In the genomic region with DNA sequence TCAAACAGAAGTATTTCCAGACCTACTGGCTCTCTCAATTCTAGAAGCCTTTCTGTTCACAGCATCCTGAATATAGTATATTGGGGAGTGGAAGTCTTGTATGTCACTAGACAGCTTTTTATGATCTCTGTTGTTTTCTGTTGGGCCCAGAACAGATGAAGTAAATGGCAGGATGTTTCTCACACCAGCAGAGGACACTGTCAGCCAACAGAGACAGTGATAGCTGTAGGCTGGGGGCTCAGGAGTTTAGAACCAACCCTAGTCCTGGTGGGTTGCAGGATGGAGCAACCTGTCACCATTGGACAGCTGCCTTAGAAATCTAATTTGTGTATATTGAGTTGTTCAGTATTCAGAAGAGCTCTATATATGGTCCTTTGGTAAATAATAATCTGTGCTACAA, we compare ENCODE assay signal across 30 cellular contexts. TPM values are rescaled to one million over a fixed set of nuclear protein-coding genes. Genes with fewer than 3 reads are reported as not detected.
DNase-seq lines count a peak whose midpoint lies in the region; FAIRE-seq and TF ChIP-seq lines count a peak whose summit lies in the region.
"Had no signal": no experiment of that assay in that cellular context is flagged by ENCODE, and none has a peak within 500 bp of the region (broad histone marks: within the 10 kb centered on the region; RNA-seq: fewer than 3 reads in every experiment).

No MANE protein-coding gene starts in this region.

- dilution Hi-C loops in endothelial cell of umbilical vein (cut with MboI; ENCODE audit: extremely low pct_ligation_motif_present, low sequenced_read_pairs): no loop called here

- in situ Hi-C loops in SK-MEL-5 (cut with HindIII; ENCODE audit: low pct_unique_long_range_greater_than_20kb, low sequenced_read_pairs): no loop called here

- H3K4me3 ChIP-seq in endothelial cell of umbilical vein (replicated peaks in 1 of 3; ENCODE audit: insufficient read depth in 1 of 3, low read depth in 1 of 3, low read length in 3 of 3) (no peak overlapping the region), Caco-2 (ENCODE audit: low read depth, low read length) (no peak overlapping the region)
- H3K4me3 ChIP-seq: esophagus muscularis mucosa, gastroesophageal sphincter, hepatocyte, mucosa of descending colon, ovary, smooth muscle cell, upper lobe of right lung had no signal

- H3K4me1 ChIP-seq in endothelial cell of umbilical vein (ENCODE audit: control insufficient read depth, extremely low read depth, insufficient read depth, low read length) (no peaks in the 10 kb centered on the region), Caco-2 (no peaks in the 10 kb centered on the region)
- H3K4me1 ChIP-seq: esophagus muscularis mucosa, gastroesophageal sphincter, upper lobe of right lung had no signal

- H3K4me1 Mint-ChIP-seq in CD14-positive monocyte (peaks cover 20% of the 10 kb centered on the region), Caco-2 (ENCODE audit: low read depth, unreplicated experiment) (no peaks in the 10 kb centered on the region)
- H3K4me1 Mint-ChIP-seq: activated CD8-positive, alpha-beta memory T cell treated with anti-CD3 and anti-CD28 coated beads, Interleukin-2, amount 10 ng/mL, durations not matched to agents 7 days and 5 days; brain had no signal

- no peak overlapping the region for H3K4me3 Mint-ChIP-seq in CD14-positive monocyte
- H3K4me3 Mint-ChIP-seq in Caco-2 (ENCODE audit: unreplicated experiment): no peak overlapping the region
- H3K4me3 Mint-ChIP-seq: activated CD8-positive, alpha-beta memory T cell treated with anti-CD3 and anti-CD28 coated beads, Interleukin-2, amount 10 ng/mL, durations not matched to agents 7 days and 5 days; brain; natural killer cell treated with Interleukin-12 subunit alpha and Interleukin-12 subunit beta and Interleukin-15 and Interleukin-18, amount 100 ng/mL, for 72 hours had no signal

- no peaks in the 10 kb centered on the region for H3K9me1 ChIP-seq in endothelial cell of umbilical vein (replicated peaks; ENCODE audit: control insufficient read depth, extremely low read depth, insufficient read depth, low read length)

- FAIRE-seq in endothelial cell of umbilical vein (lab: Jason Lieb, UNC): no peak
- FAIRE-seq: H54 had no signal

- H2AFZ ChIP-seq in endothelial cell of umbilical vein (ENCODE audit: low read depth, low read length): no peak overlapping the region
- H2AFZ ChIP-seq: hepatocyte had no signal

- H3K4me2 ChIP-seq in endothelial cell of umbilical vein (ENCODE audit: insufficient read depth, low read length): no peak overlapping the region
- H3K4me2 ChIP-seq: hepatocyte, KMS-11, smooth muscle cell had no signal

- H3K27me3 ChIP-seq in endothelial cell of umbilical vein (ENCODE audit: control insufficient read depth in 2 of 2, insufficient read depth in 2 of 2, low read length in 2 of 2) (no peaks in the 10 kb centered on the region), Caco-2 (replicated peaks; ENCODE audit: control insufficient read depth, insufficient read depth, low read length) (no peaks in the 10 kb centered on the region)
- H3K27me3 ChIP-seq: esophagus muscularis mucosa, gastroesophageal sphincter, hepatocyte, ovary, upper lobe of right lung had no signal

- no peak for TF ChIP-seq POLR2A in endothelial cell of umbilical vein (IDR thresholded peaks at IDR 0.05; ENCODE audit: low read depth, low read length)

- peak; percentile 18 for TF ChIP-seq CTCF in CD14-positive monocyte (IDR thresholded peaks at IDR 0.05)
- TF ChIP-seq CTCF in GM12873 (IDR thresholded peaks at IDR 0.05; ENCODE audit: insufficient read depth, low read depth, low read length, missing control alignments): peak; percentile 37
- peak in 1 of 2 donors; percentile 15 for TF ChIP-seq CTCF in endothelial cell of umbilical vein (IDR thresholded peaks at IDR 0.05; ENCODE audit: extremely low read depth in 1 of 2, insufficient read depth in 1 of 2, low read depth in 1 of 2, low read length in 2 of 2)
- TF ChIP-seq CTCF in Caco-2 (IDR thresholded peaks at IDR 0.05; ENCODE audit: insufficient read depth in 1 of 2, low read depth in 1 of 2, low read length in 1 of 2, severe bottlenecking in 1 of 2, unreplicated experiment in 1 of 2): no peak

- BruUV-seq in endothelial cell of umbilical vein (replicated peaks; lab: Mats Ljungman, UMichigan): no TSS peak
- BruUV-seq in Caco-2 (replicated peaks; lab: Mats Ljungman, UMichigan): no TSS peak

- no peaks in the 10 kb centered on the region for H3K9me3 ChIP-seq in endothelial cell of umbilical vein (replicated peaks; ENCODE audit: control insufficient read depth, insufficient read depth, low read length)
- H3K9me3 ChIP-seq in Caco-2: no peaks in the 10 kb centered on the region
- H3K9me3 ChIP-seq: esophagus muscularis mucosa, gastroesophageal sphincter, mucosa of descending colon, ovary, upper lobe of right lung had no signal

- no peaks in the 10 kb centered on the region for H3K79me2 ChIP-seq in endothelial cell of umbilical vein (ENCODE audit: control insufficient read depth, insufficient read depth, low read length)
- H3K79me2 ChIP-seq: hepatocyte had no signal

- CTCF ChIA-PET in endothelial cell of umbilical vein (lab: Charles Lee) (interaction anchor here (1.0 to 1.5 kb wide), 5 partner anchors 9 to 233 kb away, joined by 3 to 5 read pairs (median 3); a partner anchor contains a TSS), Caco-2 (lab: Charles Lee) (no interaction called here)

- intact Hi-C loops in CD14-positive monocyte (cut with micrococcal nuclease) (no loop called here), endothelial cell of umbilical vein (cut with micrococcal nuclease) (no loop called here), Caco-2 (cut with micrococcal nuclease; ENCODE audit: unreplicated experiment) (no loop called here)

- H3K9me3 Mint-ChIP-seq in CD14-positive monocyte (peaks cover 0 to 2% (median 0%) of the 10 kb centered on the region in 7 donors), Caco-2 (ENCODE audit: unreplicated experiment) (no peaks in the 10 kb centered on the region)
- H3K9me3 Mint-ChIP-seq: brain; natural killer cell treated with Interleukin-12 subunit alpha and Interleukin-12 subunit beta and Interleukin-15 and Interleukin-18, amount 100 ng/mL, for 72 hours had no signal

- no peak overlapping the region for H3K9ac ChIP-seq in endothelial cell of umbilical vein (replicated peaks; ENCODE audit: extremely low read depth, insufficient read depth, low read length)
- H3K9ac ChIP-seq: KMS-11 had no signal

- no peak overlapping the region for H3K27ac ChIP-seq in endothelial cell of umbilical vein (ENCODE audit: insufficient read depth, low read depth, low read length)
- H3K27ac ChIP-seq: esophagus muscularis mucosa, gastroesophageal sphincter, hepatocyte, KMS-11, ovary, upper lobe of right lung had no signal

- H3K36me3 ChIP-seq in endothelial cell of umbilical vein (ENCODE audit: control insufficient read depth in 2 of 2, extremely low read depth in 1 of 2, insufficient read depth in 2 of 2, low read length in 2 of 2) (peaks cover 4 to 11% of the 10 kb centered on the region in 2 experiments), Caco-2 (ENCODE audit: control insufficient read depth, insufficient read depth, low read length) (no peaks in the 10 kb centered on the region)
- H3K36me3 ChIP-seq: ovary had no signal

- H4K20me1 ChIP-seq in endothelial cell of umbilical vein (replicated peaks; ENCODE audit: control insufficient read depth, extremely low read depth, insufficient read depth, low read length): no peaks in the 10 kb centered on the region

- H3K36me3 Mint-ChIP-seq in CD14-positive monocyte (peaks cover 73 to 90% of the 10 kb centered on the region in 2 donors), Caco-2 (ENCODE audit: insufficient read depth, unreplicated experiment) (peaks cover 39% of the 10 kb centered on the region)

- H3K27ac Mint-ChIP-seq in CD14-positive monocyte (peak overlapping the region in 6 of 7 donors; percentile 48 to 89 (median 71)), Caco-2 (ENCODE audit: unreplicated experiment) (no peak overlapping the region)
- H3K27ac Mint-ChIP-seq: activated CD8-positive, alpha-beta memory T cell treated with anti-CD3 and anti-CD28 coated beads, Interleukin-2, amount 10 ng/mL, durations not matched to agents 7 days and 5 days; natural killer cell treated with Interleukin-12 subunit alpha and Interleukin-12 subunit beta and Interleukin-15 and Interleukin-18, amount 100 ng/mL, for 72 hours had no signal

- POLR2A ChIA-PET in endothelial cell of umbilical vein (lab: Charles Lee): interaction anchor here (0.6 kb wide), 1 partner anchor 84 kb away, joined by 5 read pairs; no protein-coding TSS in a partner anchor
- POLR2A ChIA-PET in Caco-2 (lab: Charles Lee): no interaction called here

- DNase-seq in CD14-positive monocyte (ENCODE audit: low spot score) (no peak), SK-MEL-5 (ENCODE audit: low read depth, low spot score) (peak; percentile 15), endothelial cell of umbilical vein (ENCODE audit: low read depth, low spot score) (peak; percentile 12), Caco-2 (no peak), DMS79 treated with DMSO at 0.1 percent for 48 hours (lab: John Stamatoyannopoulos, UW) (no peak), NCI-H69 (lab: John Stamatoyannopoulos, UW) (no peak)
- no peak for DNase-seq in NK-92 treated with Interleukin-12 subunit alpha and Interleukin-12 subunit beta, amount 100 ng/mL, for 24 hours (lab: John Stamatoyannopoulos, UW)
- DNase-seq: ACHN; activated CD4-positive, CD25-positive, alpha-beta regulatory T cell; activated CD8-positive, alpha-beta memory T cell treated with anti-CD3 and anti-CD28 coated beads, Interleukin-2, amount 10 ng/mL, durations not matched to agents 7 days and 5 days; activated naive CD4-positive, alpha-beta T cell treated with Interleukin-2 at 50 U/mL for 16 hours; DMS53; effector CD4-positive, alpha-beta T cell; mucosa of descending colon; NCI-H146; NCI-H524; ovary; SHP77; stimulated activated CD4-positive, alpha-beta T cell treated with anti-CD3 and anti-CD28 coated beads, Interleukin-2, amount 100 ng/mL, for 24 hours; T-helper 1 cell; upper lobe of right lung had no signal

- H3K27me3 Mint-ChIP-seq in CD14-positive monocyte (ENCODE audit: low read depth in 3 of 3) (peaks cover 0 to 2% (median 2%) of the 10 kb centered on the region in 3 donors), Caco-2 (ENCODE audit: insufficient read depth, unreplicated experiment) (no peaks in the 10 kb centered on the region)
- H3K27me3 Mint-ChIP-seq: activated CD8-positive, alpha-beta memory T cell treated with anti-CD3 and anti-CD28 coated beads, Interleukin-2, amount 10 ng/mL, durations not matched to agents 7 days and 5 days; brain; natural killer cell treated with Interleukin-12 subunit alpha and Interleukin-12 subunit beta and Interleukin-15 and Interleukin-18, amount 100 ng/mL, for 72 hours had no signal

RNA-seq across cellular contexts. Expression of a gene that starts 16.9 kb away (rescaled TPM):
- polyA plus RNA-seq in CD14-positive monocyte (10 to 100 TPM; 10.9 to 13.9 TPM), endothelial cell of umbilical vein (9.5 and 10.8 TPM in 2 replicates)
- 10.1 and 13.4 TPM in 2 replicates for total RNA-seq in SK-MEL-5 (2014; rRNA removed; shearing (Covaris generic))
- 15.7 and 22.6 TPM in 2 replicates for polyA plus RNA-seq in SK-MEL-5 (2015; cell fraction: cytosol; rRNA removed)
- 10.8 and 15.5 TPM in 2 replicates for polyA plus RNA-seq in SK-MEL-5 (2015; cell fraction: nucleus; rRNA removed)
- total RNA-seq in endothelial cell of umbilical vein (31.0 TPM in 2 replicates), Caco-2 (2022) (28.9 and 29.8 TPM in 2 replicates)
- 12.1 and 12.7 TPM in 2 replicates for polyA plus RNA-seq in endothelial cell of umbilical vein (2011; cell fraction: cytosol; rRNA removed)
- 22.4 and 24.7 TPM in 2 replicates for polyA plus RNA-seq in endothelial cell of umbilical vein (2011; cell fraction: nucleus; rRNA removed)
- 10.8 and 16.2 TPM in 2 replicates for polyA plus RNA-seq in endothelial cell of umbilical vein (2012)
- 50.2 and 53.3 TPM in 2 replicates for polyA minus RNA-seq in endothelial cell of umbilical vein
- 13.4 TPM for polyA minus RNA-seq in endothelial cell of umbilical vein (2011; cell fraction: cytosol; rRNA and poly(A)+ RNA removed)
- polyA minus RNA-seq in endothelial cell of umbilical vein (2011; cell fraction: nucleus; rRNA and poly(A)+ RNA removed): 17.4 and 25.1 TPM in 2 replicates

RNA-seq across cellular contexts. Expression of a gene that starts 31.0 kb away (rescaled TPM):
- polyA plus RNA-seq in CD14-positive monocyte: 1 to 10 TPM; 6.3 to 9.0 TPM
- 11.7 and 13.1 TPM in 2 replicates for total RNA-seq in SK-MEL-5 (2014; rRNA removed; shearing (Covaris generic))
- polyA plus RNA-seq in SK-MEL-5 (2015; cell fraction: cytosol; rRNA removed): 11.7 and 16.0 TPM in 2 replicates
- 11.6 and 12.0 TPM in 2 replicates for polyA plus RNA-seq in SK-MEL-5 (2015; cell fraction: nucleus; rRNA removed)
- 21.1 and 24.1 TPM in 2 replicates for total RNA-seq in endothelial cell of umbilical vein
- 7.7 and 10.4 TPM in 2 replicates for polyA plus RNA-seq in endothelial cell of umbilical vein
- polyA plus RNA-seq in endothelial cell of umbilical vein (2011; cell fraction: cytosol; rRNA removed): 9.1 and 10.4 TPM in 2 replicates
- polyA plus RNA-seq in endothelial cell of umbilical vein (2011; cell fraction: nucleus; rRNA removed): 24.1 and 25.2 TPM in 2 replicates
- 8.5 and 12.2 TPM in 2 replicates for polyA plus RNA-seq in endothelial cell of umbilical vein (2012)
- polyA minus RNA-seq in endothelial cell of umbilical vein: 83.9 and 84.1 TPM in 2 replicates
- polyA minus RNA-seq in endothelial cell of umbilical vein (2011; cell fraction: cytosol; rRNA and poly(A)+ RNA removed): 17.2 TPM
- 72.1 and 104 TPM in 2 replicates for polyA minus RNA-seq in endothelial cell of umbilical vein (2011; cell fraction: nucleus; rRNA and poly(A)+ RNA removed)
- 18.1 and 19.7 TPM in 2 replicates for total RNA-seq in Caco-2 (2022)

Comparison
In these comparisons a context has a peak if more than half of its experiments do, and no peak if none do; other contexts are left out.
1. DNase-seq: peak in SK-MEL-5 (single experiment) and endothelial cell of umbilical vein (single experiment); none in CD14-positive monocyte (single experiment), Caco-2 (0 of 2), DMS79 treated with DMSO at 0.1 percent for 48 hours (single experiment), NCI-H69 (single experiment) and NK-92 treated with Interleukin-12 subunit alpha and Interleukin-12 subunit beta, amount 100 ng/mL, for 24 hours (single experiment).
2. CTCF ChIP-seq: peak in CD14-positive monocyte (single experiment) and GM12873 (single experiment); none in Caco-2 (0 of 2).